8 cellular contexts compared by ENCODE assay signal in the genomic region with DNA sequence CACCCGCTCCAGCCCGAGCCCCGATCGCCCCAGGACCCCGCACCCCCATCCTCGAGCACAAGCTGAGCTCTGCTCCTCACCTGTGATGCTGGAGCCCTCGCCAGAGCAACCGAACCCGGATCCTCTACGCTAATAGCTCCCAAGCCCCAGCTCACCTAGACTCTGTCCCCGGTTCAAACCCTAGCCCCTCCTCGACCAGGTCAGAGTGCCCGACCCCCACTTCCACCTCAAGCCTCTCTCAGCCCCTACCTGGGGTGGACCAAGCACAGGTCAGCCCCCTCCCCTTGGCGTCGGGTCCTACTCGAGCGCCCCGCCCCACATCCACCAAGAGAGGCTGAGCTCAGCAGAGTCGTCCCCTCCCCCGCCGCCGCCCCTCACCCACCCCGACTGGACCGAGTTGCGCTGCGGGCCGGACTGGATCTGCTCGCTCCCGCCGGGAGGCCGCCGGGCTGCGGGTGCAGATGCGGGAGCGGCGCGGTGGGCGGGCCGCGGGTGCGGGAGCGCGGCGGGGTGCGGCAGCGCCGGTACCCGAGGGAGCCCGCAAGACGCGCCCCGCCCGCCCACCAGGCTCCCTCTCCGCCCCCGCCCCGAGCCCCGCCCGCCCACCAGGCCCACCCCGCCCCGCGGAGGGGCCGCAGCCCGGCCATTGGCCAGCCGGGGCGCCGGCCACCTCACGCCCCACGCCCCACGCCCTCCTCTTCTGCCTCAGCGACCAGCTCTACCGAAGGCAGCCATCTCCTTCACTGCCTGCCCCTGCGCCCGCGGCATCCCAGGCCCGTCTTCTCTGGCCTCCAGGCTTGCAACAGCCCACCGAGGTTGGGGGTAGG. TPM values are rescaled to one million over a fixed set of nuclear protein-coding genes. Genes with fewer than 3 reads are reported as not detected.
A peak's percentile ranks its signal among the peaks of the same experiment; 100 is the strongest.
DNase-seq lines count a peak whose midpoint lies in the region; ATAC-seq and TF ChIP-seq lines count a peak whose summit lies in the region.

No MANE protein-coding gene starts in this region.

- H3K9ac ChIP-seq in iPS-15b (ENCODE audit: low read depth, low read length): no peak overlapping the region

- no peaks in the 10 kb centered on the region for H3K36me3 ChIP-seq in iPS-15b (ENCODE audit: control insufficient read depth, insufficient read depth, low read length)
- no peaks in the 10 kb centered on the region for H3K36me3 ChIP-seq in gastrocnemius medialis

- DNase-seq in AG04449 (ENCODE audit: low read depth, low spot score) (no peak), HFF-Myc (ENCODE audit: extremely low read depth, low read depth) (no peak), astrocyte of the hippocampus (ENCODE audit: low read depth, low spot score) (peak; percentile 91), gastrocnemius medialis (no peak), activated gamma-delta T cell (lab: John Stamatoyannopoulos, UW) (no peak)

- POLR2A ChIA-PET in AG04449 (lab: Yijun Ruan, JAX): interaction anchor here (1.0 to 1.5 kb wide), 2 partner anchors 19 to 32 kb away, joined by 3 to 4 read pairs; no protein-coding TSS in a partner anchor

- TF ChIP-seq CTCF in AG04449 (IDR thresholded peaks at IDR 0.05; ENCODE audit: insufficient read depth, low read length, missing control alignments) (no peak), HFF-Myc (IDR thresholded peaks at IDR 0.05; ENCODE audit: low read depth, low read length, missing control alignments) (no peak), gastrocnemius medialis (IDR thresholded peaks at IDR 0.05 in 4 of 5, conservative IDR thresholded peaks at IDR 0.05 in 1 of 5) (no peak)

- no peak for TF ChIP-seq POLR2A in gastrocnemius medialis (IDR thresholded peaks at IDR 0.05)

- ATAC-seq in gastrocnemius medialis (peak in 1 of 2 donors; percentile 28), HG03280 (IDR thresholded peaks at IDR 0.05; ENCODE audit: unreplicated experiment) (no peak), HG03378 (IDR thresholded peaks at IDR 0.05; ENCODE audit: unreplicated experiment) (no peak)

- CTCF ChIA-PET in AG04449 (lab: Yijun Ruan, JAX): interaction anchor here (1.0 to 4.3 kb wide), 8 partner anchors 10 to 210 kb away, joined by 3 to 19 read pairs (median 4); no protein-coding TSS in a partner anchor

- H3K9me3 ChIP-seq in iPS-15b (ENCODE audit: control insufficient read depth, insufficient read depth, low read length) (no peaks in the 10 kb centered on the region), gastrocnemius medialis (no peaks in the 10 kb centered on the region)

- H3K27me3 ChIP-seq in iPS-15b (ENCODE audit: control insufficient read depth, insufficient read depth, low read length): peaks cover 31% of the 10 kb centered on the region
- peaks cover 33 to 38% (median 36%) of the 10 kb centered on the region in 3 donors for H3K27me3 ChIP-seq in gastrocnemius medialis

- H3K4me1 ChIP-seq in iPS-15b (ENCODE audit: control insufficient read depth, insufficient read depth, low read length) (peaks cover 8% of the 10 kb centered on the region), gastrocnemius medialis (peaks cover 13 to 14% of the 10 kb centered on the region in 2 donors)

- in situ Hi-C loops in gastrocnemius medialis (cut with MboI; ENCODE audit: low sequenced_read_pairs in 4 of 4): no loop called here

- peak overlapping the region; percentile 94 for H3K4me3 ChIP-seq in AG04449 (ENCODE audit: low read depth, low read length)
- peak overlapping the region; percentile 64 for H3K4me3 ChIP-seq in HFF-Myc (replicated peaks; ENCODE audit: low read depth, low read length)
- peak overlapping the region; percentile 83 for H3K4me3 ChIP-seq in iPS-15b (ENCODE audit: low read depth, low read length)
- H3K4me3 ChIP-seq in gastrocnemius medialis: peak overlapping the region; percentile 47 to 55 (median 52)

- no peak overlapping the region for H3K27ac ChIP-seq in gastrocnemius medialis

- intact Hi-C loops in gastrocnemius medialis (cut with DNase I; ENCODE audit: low total_unique reads): loop anchor here (5.0 kb wide), 1 partner anchor 37 kb away; no protein-coding TSS in a partner anchor

RNA-seq across cellular contexts. Expression of gene DKK3, which starts 0.6 kb away (rescaled TPM):
- 10 to 100 TPM in 1 of 4 donors, 1 to 10 TPM in 3; 4.1 to 31.7 (median 7.2) TPM for total RNA-seq in gastrocnemius medialis
